ENCODE assay signal across 31 cellular contexts in the genomic region with DNA sequence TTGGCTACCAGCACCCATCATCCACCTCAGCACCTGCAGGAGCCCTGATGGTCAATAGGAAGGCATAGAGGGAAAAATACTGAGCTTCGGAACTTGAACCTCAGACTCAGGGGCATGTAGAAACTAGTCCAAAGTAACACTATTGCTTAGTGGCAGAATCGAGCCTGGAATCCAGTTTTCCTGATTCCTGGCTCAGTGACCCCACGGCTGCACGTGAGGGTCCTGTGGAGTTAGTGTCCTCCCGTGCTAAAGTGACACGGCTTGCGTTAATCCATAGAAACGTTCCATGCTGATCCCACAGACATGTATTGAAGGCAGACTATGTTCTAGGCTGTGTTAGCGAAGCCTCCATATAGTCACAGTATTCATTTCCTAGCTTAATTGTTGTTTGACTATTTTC.
"Had no signal": no experiment of that assay in that cellular context is flagged by ENCODE, and none has a peak within 500 bp of the region (broad histone marks: within the 10 kb centered on the region; RNA-seq: fewer than 3 reads in every experiment).

No MANE protein-coding gene starts in this region.

- H3K36me3 ChIP-seq: neutrophil, ovary, right lobe of liver, sigmoid colon, suprapubic skin, tibial artery, transverse colon, upper lobe of right lung, uterus had no signal

- H3K4me3 ChIP-seq: ovary, psoas muscle, right lobe of liver, sigmoid colon, suprapubic skin, testis, tibial artery, transverse colon, upper lobe of right lung, uterus had no signal

- H3K27ac ChIP-seq: neutrophil, ovary, parathyroid adenoma, psoas muscle, right lobe of liver, sigmoid colon, suprapubic skin, testis, tibial artery, transverse colon, upper lobe of right lung, uterus had no signal

- H3K4me1 ChIP-seq: parathyroid adenoma, psoas muscle, right lobe of liver, sigmoid colon, suprapubic skin, testis, tibial artery, transverse colon, upper lobe of right lung, uterus had no signal

- ATAC-seq: naive thymus-derived CD8-positive, alpha-beta T cell; psoas muscle; right cardiac atrium; stimulated activated memory B cell treated with anti-CD40 and anti-IgM and Interleukin-4, amounts not matched to agents 10 μg/mL and 1 μg/mL and 100 μg/mL, for 72 hours; stimulated activated naive CD8-positive, alpha-beta T cell treated with anti-CD3 and anti-CD28 coated beads, Interleukin-15, amount 100 ng/mL, for 72 hours; stimulated activated naive CD8-positive, alpha-beta T cell treated with anti-CD3 and anti-CD28 coated beads, Interleukin-15, Interleukin-2, amounts not matched to agents 100 U/mL and 50 U/mL, for 24 hours had no signal

- H3K27me3 Mint-ChIP-seq: natural killer cell treated with Interleukin-12 subunit alpha and Interleukin-12 subunit beta and Interleukin-15 and Interleukin-18, amount 100 ng/mL, for 72 hours; progenitor cell of endocrine pancreas; stimulated activated memory B cell treated with anti-CD40 and anti-IgM and Interleukin-4, amounts not matched to agents 10 μg/mL and 1 μg/mL and 100 μg/mL, for 72 hours; stimulated activated naive CD8-positive, alpha-beta T cell treated with anti-CD3 and anti-CD28 coated beads, Interleukin-15, amount 100 ng/mL, for 72 hours; type B pancreatic cell had no signal

- H3K9ac ChIP-seq: parathyroid adenoma had no signal

- H2AFZ ChIP-seq: parathyroid adenoma had no signal

- H3K36me3 Mint-ChIP-seq: stimulated activated memory B cell treated with anti-CD40 and anti-IgM and Interleukin-4, amounts not matched to agents 10 μg/mL and 1 μg/mL and 100 μg/mL, for 72 hours; type B pancreatic cell had no signal

- H3K27me3 ChIP-seq: neutrophil, ovary, suprapubic skin, testis, tibial artery, transverse colon, upper lobe of right lung, uterus had no signal

- H3K27ac Mint-ChIP-seq: naive thymus-derived CD8-positive, alpha-beta T cell; natural killer cell treated with Interleukin-12 subunit alpha and Interleukin-12 subunit beta and Interleukin-15 and Interleukin-18, amount 100 ng/mL, for 72 hours; nephron progenitor cell; progenitor cell of endocrine pancreas; stimulated activated memory B cell treated with anti-CD40 and anti-IgM and Interleukin-4, amounts not matched to agents 10 μg/mL and 1 μg/mL and 100 μg/mL, for 72 hours; stimulated activated naive CD8-positive, alpha-beta T cell treated with anti-CD3 and anti-CD28 coated beads, Interleukin-15, amount 100 ng/mL, for 72 hours; type B pancreatic cell had no signal

- DNase-seq: naive thymus-derived CD8-positive, alpha-beta T cell; nephron progenitor cell; nucleus accumbens; ovary; psoas muscle; right cardiac atrium; right lobe of liver; sigmoid colon; small intestine; stimulated activated CD4-positive, alpha-beta T cell treated with anti-CD3 and anti-CD28 coated beads, Interleukin-15, amount 100 ng/mL, for 24 hours; stimulated activated CD4-positive, alpha-beta T cell treated with anti-CD3 and anti-CD28 coated beads, Interleukin-2, amount 100 ng/mL, for 24 hours; stimulated activated CD4-positive, alpha-beta T cell treated with anti-CD3 and anti-CD28 coated beads, Interleukin-4, amount 100 ng/mL, for 1 hour; stimulated activated CD4-positive, alpha-beta T cell treated with anti-CD3 and anti-CD28 coated beads, Interleukin-4, amount 100 ng/mL, for 4 hours; stimulated activated CD8-positive, alpha-beta memory T cell treated with anti-CD3 and anti-CD28 coated beads, Interleukin-4, amount 100 ng/mL, for 48 hours; stimulated activated naive CD4-positive, alpha-beta T cell; stimulated activated naive CD8-positive, alpha-beta T cell treated with anti-CD3 and anti-CD28 coated beads, Interleukin-15, amount 100 ng/mL, for 72 hours; stimulated activated naive CD8-positive, alpha-beta T cell treated with anti-CD3 and anti-CD28 coated beads, Interleukin-15, Interleukin-2, amounts not matched to agents 100 U/mL and 50 U/mL, for 24 hours; substantia nigra; testis; tibial artery; transverse colon; upper lobe of right lung; uterus had no signal

- H3K4me3 Mint-ChIP-seq: naive thymus-derived CD8-positive, alpha-beta T cell; natural killer cell treated with Interleukin-12 subunit alpha and Interleukin-12 subunit beta and Interleukin-15 and Interleukin-18, amount 100 ng/mL, for 72 hours; nephron progenitor cell; neural crest cell; stimulated activated memory B cell treated with anti-CD40 and anti-IgM and Interleukin-4, amounts not matched to agents 10 μg/mL and 1 μg/mL and 100 μg/mL, for 72 hours; stimulated activated naive CD8-positive, alpha-beta T cell treated with anti-CD3 and anti-CD28 coated beads, Interleukin-15, amount 100 ng/mL, for 72 hours; type B pancreatic cell had no signal

- H3K9me3 ChIP-seq: ovary, psoas muscle, right lobe of liver, testis, upper lobe of right lung, uterus had no signal

- H3K79me2 ChIP-seq: parathyroid adenoma had no signal

- H3K4me1 Mint-ChIP-seq: naive thymus-derived CD8-positive, alpha-beta T cell; nephron progenitor cell; neural crest cell; stimulated activated memory B cell treated with anti-CD40 and anti-IgM and Interleukin-4, amounts not matched to agents 10 μg/mL and 1 μg/mL and 100 μg/mL, for 72 hours; stimulated activated naive CD8-positive, alpha-beta T cell treated with anti-CD3 and anti-CD28 coated beads, Interleukin-15, amount 100 ng/mL, for 72 hours had no signal
